Comparison of ENCODE assay signal across 1 cellular context in genomic region chr17:38871247-38871991, GRCh38.
TF ChIP-seq lines count a peak whose summit lies in the region.

No MANE protein-coding gene starts in this region.

TF ChIP-seq in A549, 52 proteins besides CTCF, POLR2A, EP300 and RAD21 (continued from another document):
- no peak for TF ChIP-seq ZNF302 (CRISPR knock-in tag; IDR thresholded peaks at IDR 0.05)
- no peak for TF ChIP-seq PHF8 (IDR thresholded peaks at IDR 0.05; ENCODE audit: borderline replicate concordance, low read depth)
- no peak for TF ChIP-seq REST (IDR thresholded peaks at IDR 0.05)
- no peak; the same call in 1 of the 2 replicates for TF ChIP-seq PBX3 (IDR thresholded peaks at IDR 0.05)
- TF ChIP-seq RFX5 (IDR thresholded peaks at IDR 0.05), result no peak
- no peak for TF ChIP-seq HEYL (CRISPR knock-in tag; IDR thresholded peaks at IDR 0.05)
- no peak for TF ChIP-seq USF2 (IDR thresholded peaks at IDR 0.05)
- no peak for TF ChIP-seq KDM1A (IDR thresholded peaks at IDR 0.05; ENCODE audit: low read depth)
- no peak for TF ChIP-seq TP53 (CRISPR knock-in tag; IDR thresholded peaks at IDR 0.05)
- peak; percentile 62 for TF ChIP-seq SMC3 (IDR thresholded peaks at IDR 0.05)
- no peak for TF ChIP-seq CEBPB (IDR thresholded peaks at IDR 0.05)
- TF ChIP-seq ZFP36 (IDR thresholded peaks at IDR 0.05; ENCODE audit: borderline replicate concordance, partially characterized antibody), result no peak
- peak; percentile 80 for TF ChIP-seq MAX (IDR thresholded peaks at IDR 0.05)
- no peak for TF ChIP-seq HMGXB4 (CRISPR knock-in tag; IDR thresholded peaks at IDR 0.05; ENCODE audit: borderline replicate concordance)
- TF ChIP-seq ZC3H11A (IDR thresholded peaks at IDR 0.05), result no peak
- no peak for TF ChIP-seq HOXB5 (CRISPR knock-in tag; IDR thresholded peaks at IDR 0.05)
- no peak for TF ChIP-seq ELK1 (IDR thresholded peaks at IDR 0.05; ENCODE audit: low read depth, low read length)
- no peak for TF ChIP-seq HES2 (IDR thresholded peaks at IDR 0.05)
- no peak for TF ChIP-seq MAZ (IDR thresholded peaks at IDR 0.05; ENCODE audit: borderline replicate concordance, low read depth, low read length)
